Comparison of ENCODE assay signal across 8 cellular contexts in the genomic region with DNA sequence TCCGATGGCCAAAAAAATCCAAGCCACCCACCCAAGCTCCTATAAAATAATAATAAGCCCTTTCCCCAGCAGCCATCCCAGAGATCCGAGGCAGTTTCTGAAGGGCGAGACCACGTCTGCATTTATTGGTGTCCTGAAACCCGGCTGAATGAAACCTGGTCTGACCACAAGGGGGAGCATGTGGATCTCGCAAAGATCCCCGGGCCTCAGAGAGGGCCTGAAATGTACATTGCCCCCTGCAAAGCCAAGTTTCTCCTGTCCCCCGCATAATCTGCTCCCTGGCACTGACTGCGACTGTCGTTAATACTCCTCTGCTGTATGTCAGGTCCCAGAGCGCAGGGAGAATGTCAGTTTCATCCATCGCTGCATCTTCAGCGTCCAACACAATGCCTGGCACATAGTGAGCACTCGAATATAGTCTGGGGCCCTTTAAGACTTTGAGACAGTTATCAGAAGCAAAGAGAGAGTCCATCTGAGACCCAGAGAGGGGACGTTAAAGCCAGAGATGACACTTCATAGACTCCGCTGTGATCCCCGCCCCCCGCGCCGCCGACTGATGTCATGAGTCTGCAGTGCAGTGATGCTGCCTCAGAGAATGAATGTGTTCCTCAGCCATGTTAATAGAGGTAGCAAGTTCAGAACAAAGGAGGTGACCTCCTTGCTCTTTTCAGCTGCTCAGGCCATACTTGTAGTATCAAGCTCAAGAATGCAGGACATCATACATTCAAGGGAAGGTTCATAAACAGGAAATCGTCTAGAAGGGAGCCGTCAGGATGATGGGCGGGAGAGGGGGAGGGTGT.
DNase-seq lines count a peak whose midpoint lies in the region; ATAC-seq, FAIRE-seq and TF ChIP-seq lines count a peak whose summit lies in the region.

No MANE protein-coding gene starts in this region.

- TF ChIP-seq CTCF in D721Med (IDR thresholded peaks at IDR 0.05; ENCODE audit: insufficient read depth, missing control alignments) (peak; percentile 81), RWPE2 (IDR thresholded peaks at IDR 0.05; ENCODE audit: poor library complexity, severe bottlenecking) (peak; percentile 82), osteocyte (IDR thresholded peaks at IDR 0.05) (peak; percentile 87), thoracic aorta (IDR thresholded peaks at IDR 0.05) (peak; percentile 72)

- H3K27ac Mint-ChIP-seq in osteocyte (ENCODE audit: unreplicated experiment): no peak overlapping the region

- H3K36me3 ChIP-seq in RWPE2 (ENCODE audit: low read depth) (no peaks in the 10 kb centered on the region), thoracic aorta (no peaks in the 10 kb centered on the region)

- peaks cover 3% of the 10 kb centered on the region for H3K4me1 Mint-ChIP-seq in osteocyte (ENCODE audit: unreplicated experiment)

- ATAC-seq in RWPE2 (ENCODE audit: low read depth) (peak; percentile 76; the same call in 2 of the 3 replicates), thoracic aorta (ENCODE audit: insufficient number of reproducible peaks, low FRiP score, low read depth) (no peak), GM18858 (IDR thresholded peaks at IDR 0.05; ENCODE audit: unreplicated experiment) (no peak)

- peaks cover 21% of the 10 kb centered on the region for H3K27me3 Mint-ChIP-seq in osteocyte (ENCODE audit: unreplicated experiment)

- H3K4me1 ChIP-seq in RWPE2 (ENCODE audit: insufficient read depth, poor library complexity, severe bottlenecking): no peaks in the 10 kb centered on the region
- H3K4me1 ChIP-seq in thoracic aorta (ENCODE audit: control insufficient read depth in 1 of 2, low read depth in 2 of 2): no peaks in the 10 kb centered on the region

- no peaks in the 10 kb centered on the region for H3K9me3 Mint-ChIP-seq in osteocyte (ENCODE audit: unreplicated experiment)

- H3K27me3 ChIP-seq in RWPE2 (ENCODE audit: insufficient read depth, poor library complexity, severe bottlenecking): peaks cover 37% of the 10 kb centered on the region
- no peaks in the 10 kb centered on the region for H3K27me3 ChIP-seq in thoracic aorta (replicated peaks; ENCODE audit: insufficient read depth)

- DNase-seq in D721Med (ENCODE audit: insufficient read length, low spot score) (peak; percentile 94), LHCN-M2 (ENCODE audit: low read depth) (peak; percentile 52), RWPE2 (ENCODE audit: low spot score) (no peak), frontal cortex (ENCODE audit: low spot score in 2 of 2) (peak; percentile 71 to 87), osteocyte (ENCODE audit: extremely low spot score, unreplicated experiment) (peak; percentile 88), thoracic aorta (ENCODE audit: low spot score) (no peak)
- peak; percentile 36 for DNase-seq in activated T-helper 9 cell treated with anti-CD3 and anti-CD28 coated beads, Interleukin-2, amount 50 U/mL, for 16 hours (ENCODE audit: low read depth)

- H3K27ac ChIP-seq in RWPE2 (ENCODE audit: poor library complexity, severe bottlenecking): no peak overlapping the region
- no peak overlapping the region for H3K27ac ChIP-seq in thoracic aorta

- H3K9me3 ChIP-seq in RWPE2 (ENCODE audit: severe bottlenecking): no peaks in the 10 kb centered on the region
- no peaks in the 10 kb centered on the region for H3K9me3 ChIP-seq in thoracic aorta

- H3K4me3 ChIP-seq in RWPE2 (ENCODE audit: severe bottlenecking) (no peak overlapping the region), thoracic aorta (no peak overlapping the region)

- H3K4me3 Mint-ChIP-seq in osteocyte (ENCODE audit: unreplicated experiment): no peak overlapping the region

- H3K36me3 Mint-ChIP-seq in osteocyte (ENCODE audit: unreplicated experiment): no peaks in the 10 kb centered on the region

- FAIRE-seq in D721Med (lab: Jason Lieb, UNC): peak; percentile 6
- no peak for FAIRE-seq in frontal cortex (lab: Jason Lieb, UNC)

Comparison
In these comparisons a context has a peak if more than half of its experiments do, and no peak if none do; other contexts are left out.
1. DNase-seq: peak in D721Med (single experiment), LHCN-M2 (single experiment), activated T-helper 9 cell treated with anti-CD3 and anti-CD28 coated beads, Interleukin-2, amount 50 U/mL, for 16 hours (single experiment), frontal cortex (2 of 2) and osteocyte (single experiment); none in RWPE2 (single experiment) and thoracic aorta (single experiment).
2. Peak in every context shown above with its lines, with median percentiles within 50 percentile points of each other: CTCF ChIP-seq.